ENCODE assay signal across 9 cellular contexts in the genomic region with DNA sequence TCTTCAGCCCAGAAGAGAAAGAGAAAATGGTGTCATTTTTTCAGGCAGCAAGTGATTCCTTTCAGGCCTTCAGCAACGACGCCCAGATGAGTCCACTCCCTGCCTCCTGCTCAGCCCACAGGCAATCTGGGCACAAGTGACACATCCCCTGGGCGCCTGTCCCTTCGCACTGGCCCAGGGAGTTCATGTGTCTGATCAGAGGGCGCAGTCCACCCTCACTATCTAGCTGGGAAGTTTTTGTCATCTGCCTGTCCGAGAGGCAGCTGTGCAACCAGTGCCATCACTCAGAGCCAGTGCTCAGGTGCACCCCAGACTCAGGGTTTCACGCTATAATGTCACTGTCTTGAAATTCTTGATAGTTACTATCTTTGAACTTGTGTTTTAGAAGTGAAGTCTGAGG. TPM values are rescaled to one million over a fixed set of nuclear protein-coding genes. Genes with fewer than 3 reads are reported as not detected.
DNase-seq lines count a peak whose midpoint lies in the region; ATAC-seq, FAIRE-seq and TF ChIP-seq lines count a peak whose summit lies in the region.
"Had no signal": no experiment of that assay in that cellular context is flagged by ENCODE, and none has a peak within 500 bp of the region (broad histone marks: within the 10 kb centered on the region; RNA-seq: fewer than 3 reads in every experiment).

No MANE protein-coding gene starts in this region.

- H4K20me1 ChIP-seq in astrocyte (ENCODE audit: insufficient read depth, low read length): peaks cover 31% of the 10 kb centered on the region

- WGBS in upper lobe of left lung, 2 donors: 78 to 97% methylated on average over 7 of the region's 7 CpGs

- peak overlapping the region; percentile 87 for H3K4me2 ChIP-seq in astrocyte (ENCODE audit: low read length)

- no peak for DNase-seq in activated naive CD4-positive, alpha-beta T cell treated with anti-CD3 and anti-CD28 coated beads for 36 hours
- DNase-seq in activated naive CD4-positive, alpha-beta T cell (lab: John Stamatoyannopoulos, UW): no peak
- no peak for DNase-seq in astrocyte (ENCODE audit: low read depth)
- peak; percentile 49 for DNase-seq in myocyte (ENCODE audit: low read depth)
- DNase-seq in upper lobe of left lung: no peak
- no peak for DNase-seq in ecto neural progenitor cell (ENCODE audit: low spot score)
- no peak for DNase-seq in OCI-M1 (lab: John Stamatoyannopoulos, UW)

- TF ChIP-seq CTCF in astrocyte (IDR thresholded peaks at IDR 0.05; ENCODE audit: insufficient read depth, low read depth, low read length): no peak
- TF ChIP-seq CTCF in upper lobe of left lung (IDR thresholded peaks at IDR 0.05): no peak

- H3K4me3 ChIP-seq in astrocyte (ENCODE audit: insufficient read depth, low read depth, low read length) (no peak overlapping the region), upper lobe of left lung (no peak overlapping the region)

- no peaks in the 10 kb centered on the region for H3K27me3 Mint-ChIP-seq in activated naive CD4-positive, alpha-beta T cell treated with anti-CD3 and anti-CD28 coated beads for 36 hours (ENCODE audit: low read depth)
- H3K27me3 Mint-ChIP-seq in astrocyte (ENCODE audit: low read depth, unreplicated experiment): peaks cover 35% of the 10 kb centered on the region

- H2AFZ ChIP-seq in astrocyte (ENCODE audit: low read depth, low read length): no peak overlapping the region

- H3K9me3 ChIP-seq in astrocyte (ENCODE audit: insufficient read depth, low read depth, low read length) (no peaks in the 10 kb centered on the region), upper lobe of left lung (no peaks in the 10 kb centered on the region)
- H3K9me3 ChIP-seq: BE2C had no signal

- no peak for FAIRE-seq in astrocyte (lab: Jason Lieb, UNC)

- no peak for TF ChIP-seq EP300 in upper lobe of left lung (IDR thresholded peaks at IDR 0.05)

- peaks cover 4% of the 10 kb centered on the region for H3K27me3 ChIP-seq in astrocyte (ENCODE audit: insufficient read depth, low read length)
- H3K27me3 ChIP-seq in upper lobe of left lung: no peaks in the 10 kb centered on the region
- H3K27me3 ChIP-seq: BE2C had no signal

- TF ChIP-seq POLR2A in upper lobe of left lung (IDR thresholded peaks at IDR 0.05): no peak

- H3K9me3 Mint-ChIP-seq in activated naive CD4-positive, alpha-beta T cell treated with anti-CD3 and anti-CD28 coated beads for 36 hours: no peaks in the 10 kb centered on the region
- H3K9me3 Mint-ChIP-seq in astrocyte (ENCODE audit: unreplicated experiment): peaks cover 17% of the 10 kb centered on the region

- H3K36me3 ChIP-seq in astrocyte (ENCODE audit: insufficient read depth, low read length): no peaks in the 10 kb centered on the region
- H3K36me3 ChIP-seq in upper lobe of left lung: no peaks in the 10 kb centered on the region
- H3K36me3 ChIP-seq: BE2C had no signal

- peak overlapping the region; percentile 68 for H3K4me3 Mint-ChIP-seq in activated naive CD4-positive, alpha-beta T cell treated with anti-CD3 and anti-CD28 coated beads for 36 hours
- H3K4me3 Mint-ChIP-seq in astrocyte (ENCODE audit: unreplicated experiment): peak overlapping the region; percentile 79

- H3K4me1 ChIP-seq in astrocyte (ENCODE audit: insufficient read depth, low read length) (peaks cover 7% of the 10 kb centered on the region), upper lobe of left lung (peaks cover 0 to 14% (median 7%) of the 10 kb centered on the region in 4 donors)

- H3K27ac ChIP-seq in astrocyte (ENCODE audit: low read depth, low read length) (no peak overlapping the region), upper lobe of left lung (peak overlapping the region in 3 of 4 donors; percentile 94 to 97 (median 94))

- H3K27ac Mint-ChIP-seq in activated naive CD4-positive, alpha-beta T cell treated with anti-CD3 and anti-CD28 coated beads for 36 hours: no peak overlapping the region
- H3K27ac Mint-ChIP-seq in astrocyte (ENCODE audit: unreplicated experiment): peak overlapping the region; percentile 58

- H3K9ac ChIP-seq in astrocyte (ENCODE audit: low read length): no peak overlapping the region

- ATAC-seq in upper lobe of left lung (ENCODE audit: low FRiP score in 2 of 2) (no peak), GM21737 (IDR thresholded peaks at IDR 0.05; ENCODE audit: unreplicated experiment) (no peak)

- CTCF ChIA-PET in activated naive CD4-positive, alpha-beta T cell treated with anti-CD3 and anti-CD28 coated beads for 36 hours (lab: Charles Lee): interaction anchor here (1.5 kb wide), 1 partner anchor 187 kb away, joined by 4 read pairs; no protein-coding TSS in a partner anchor

- H3K36me3 Mint-ChIP-seq in activated naive CD4-positive, alpha-beta T cell treated with anti-CD3 and anti-CD28 coated beads for 36 hours (ENCODE audit: low read depth): no peaks in the 10 kb centered on the region
- H3K36me3 Mint-ChIP-seq in astrocyte (ENCODE audit: low read depth, unreplicated experiment): peaks cover 6% of the 10 kb centered on the region

- peaks cover 8% of the 10 kb centered on the region for H3K4me1 Mint-ChIP-seq in activated naive CD4-positive, alpha-beta T cell treated with anti-CD3 and anti-CD28 coated beads for 36 hours (ENCODE audit: low read depth)
- peaks cover 8% of the 10 kb centered on the region for H3K4me1 Mint-ChIP-seq in astrocyte (ENCODE audit: low read depth, unreplicated experiment)

- intact Hi-C loops in activated naive CD4-positive, alpha-beta T cell treated with anti-CD3 and anti-CD28 coated beads for 36 hours (cut with micrococcal nuclease): no loop called here

- peaks cover 35% of the 10 kb centered on the region for H3K79me2 ChIP-seq in astrocyte (ENCODE audit: insufficient read depth, low read length)

RNA-seq across cellular contexts. Expression of a gene that starts 1.4 kb away (rescaled TPM):
- total RNA-seq in activated naive CD4-positive, alpha-beta T cell treated with anti-CD3 and anti-CD28 coated beads for 36 hours: under 1 TPM; 0.17 to 0.20 TPM
- total RNA-seq in astrocyte (2.5 TPM in 2 replicates), myocyte (2.5 TPM in 2 replicates), upper lobe of left lung (1 to 10 TPM; 1.1 to 6.3 (median 4.1) TPM)
- polyA plus RNA-seq in myocyte (2012): 0.47 TPM
